In the genomic region with DNA sequence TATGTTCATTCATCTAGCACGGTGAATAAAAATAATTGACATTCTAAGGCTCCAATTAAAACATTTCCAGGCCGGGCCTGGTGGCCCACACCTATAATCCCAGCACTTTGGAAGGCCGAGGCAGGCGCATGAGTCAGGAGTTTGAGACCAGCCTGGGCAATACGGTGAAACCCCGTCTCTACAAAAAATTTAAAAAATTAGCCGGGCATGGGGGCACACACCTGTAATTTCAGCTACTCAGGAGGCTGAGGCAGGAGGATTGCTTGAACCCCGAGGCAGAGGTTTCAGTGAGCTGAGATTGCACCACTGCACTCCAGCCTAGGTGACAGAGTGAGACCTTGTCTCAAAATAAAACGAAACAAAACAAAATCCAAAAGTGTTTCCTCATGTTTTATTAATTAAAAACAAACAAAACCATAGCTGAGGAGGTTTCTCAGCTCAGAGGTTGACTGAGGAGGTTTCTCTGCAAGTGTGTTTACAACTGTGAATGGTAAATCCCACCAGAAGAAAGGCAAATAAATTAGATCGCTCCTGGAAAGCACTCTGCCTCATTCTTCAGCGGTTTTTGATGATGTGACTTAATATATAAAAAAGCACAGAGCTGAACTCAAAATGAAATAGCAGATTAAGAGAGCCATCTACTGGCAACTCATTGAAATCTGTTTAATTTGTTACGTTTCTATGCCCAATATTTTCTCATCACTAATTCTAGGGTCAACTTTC, we compare ENCODE assay signal across 8 cellular contexts. TPM values are rescaled to one million over a fixed set of nuclear protein-coding genes. Genes with fewer than 3 reads are reported as not detected.
DNase-seq lines count a peak whose midpoint lies in the region; ATAC-seq and TF ChIP-seq lines count a peak whose summit lies in the region.

No MANE protein-coding gene starts in this region.

- intact Hi-C loops in breast epithelium (cut with DNase I; ENCODE audit: low total_unique reads) = no loop called here
- intact Hi-C loops in left lung (cut with DNase I) = loop anchor here in 1 of 2 donors (10.0 kb wide), 2 partner anchors 241 to 571 kb away; no protein-coding TSS in a partner anchor

- no peak overlapping the region for H3K4me2 ChIP-seq in GM23338

- no peak for TF ChIP-seq POLR2A in breast epithelium (IDR thresholded peaks at IDR 0.05)

- H3K9me2 ChIP-seq in GM23338 (ENCODE audit: insufficient read depth) = no peaks in the 10 kb centered on the region

- H3K27ac ChIP-seq in GM23338 (ENCODE audit: low read depth) (no peak overlapping the region), breast epithelium (no peak overlapping the region), left lung (no peak overlapping the region)

- no peak overlapping the region for H3K27ac Mint-ChIP-seq in GM23338
- no peak overlapping the region for H3K27ac Mint-ChIP-seq in activated naive CD8-positive, alpha-beta T cell treated with anti-CD3 and anti-CD28 coated beads, Interleukin-2, amount 50 U/mL, for 24 hours

- no peaks in the 10 kb centered on the region for H3F3A ChIP-seq in GM23338 (replicated peaks; ENCODE audit: low read depth)

- H3K4me3 ChIP-seq in BE2C (ENCODE audit: low read depth, low read length) = peak overlapping the region; percentile 26; the same call in 1 of the 2 replicates
- no peak overlapping the region for H3K4me3 ChIP-seq in GM23338
- H3K4me3 ChIP-seq in breast epithelium = peak overlapping the region in 2 of 3 donors; percentile 14 to 50
- H3K4me3 ChIP-seq in left lung = no peak overlapping the region

- H3K27me3 ChIP-seq in BE2C (no peaks in the 10 kb centered on the region), GM23338 (ENCODE audit: insufficient read depth) (no peaks in the 10 kb centered on the region), breast epithelium (no peaks in the 10 kb centered on the region), left lung (no peaks in the 10 kb centered on the region)

- H3K9me3 Mint-ChIP-seq in GM23338 = peaks cover 4% of the 10 kb centered on the region; the same call in 2 of the 3 replicates
- no peaks in the 10 kb centered on the region for H3K9me3 Mint-ChIP-seq in activated naive CD8-positive, alpha-beta T cell treated with anti-CD3 and anti-CD28 coated beads, Interleukin-2, amount 50 U/mL, for 24 hours

- H2AFZ ChIP-seq in GM23338 = no peak overlapping the region

- no peaks in the 10 kb centered on the region for H4K20me1 ChIP-seq in GM23338 (replicated peaks; ENCODE audit: insufficient read depth)

- DNase-seq in BE2C (no peak), GM23338 (ENCODE audit: low spot score) (peak; percentile 65), NCI-H460 (ENCODE audit: extremely low read depth, low read depth) (peak; percentile 55), breast epithelium (ENCODE audit: low spot score in 2 of 2) (no peak), left lung (no peak)
- no peak for DNase-seq in activated naive CD8-positive, alpha-beta T cell treated with anti-CD3 and anti-CD28 coated beads, Interleukin-2, amount 50 U/mL, for 24 hours
- DNase-seq in stimulated activated CD4-positive, alpha-beta T cell treated with anti-CD3 and anti-CD28 coated beads, Interleukin-12 subunit alpha, Interleukin-12 subunit beta, amount 100 ng/mL, for 4 hours = no peak

- H3K9me3 ChIP-seq in BE2C (no peaks in the 10 kb centered on the region), breast epithelium (no peaks in the 10 kb centered on the region), left lung (no peaks in the 10 kb centered on the region)

- H3K79me2 ChIP-seq in GM23338 (replicated peaks; ENCODE audit: insufficient read depth) = no peaks in the 10 kb centered on the region

- H3K36me3 ChIP-seq in BE2C (no peaks in the 10 kb centered on the region), GM23338 (ENCODE audit: insufficient read depth) (no peaks in the 10 kb centered on the region), breast epithelium (no peaks in the 10 kb centered on the region), left lung (no peaks in the 10 kb centered on the region)

- H3K4me1 ChIP-seq in BE2C = no peaks in the 10 kb centered on the region
- H3K4me1 ChIP-seq in GM23338 (ENCODE audit: insufficient read depth) = peaks cover 5% of the 10 kb centered on the region; the same call in 1 of the 2 replicates
- no peaks in the 10 kb centered on the region for H3K4me1 ChIP-seq in breast epithelium
- no peaks in the 10 kb centered on the region for H3K4me1 ChIP-seq in left lung

- peaks cover 3% of the 10 kb centered on the region; the same call in 1 of the 3 replicates for H3K36me3 Mint-ChIP-seq in GM23338 (ENCODE audit: low read depth)
- H3K36me3 Mint-ChIP-seq in activated naive CD8-positive, alpha-beta T cell treated with anti-CD3 and anti-CD28 coated beads, Interleukin-2, amount 50 U/mL, for 24 hours (ENCODE audit: low read depth) = no peaks in the 10 kb centered on the region

- peaks cover 8% of the 10 kb centered on the region; the same call in 2 of the 3 replicates for H3K4me1 Mint-ChIP-seq in GM23338
- H3K4me1 Mint-ChIP-seq in activated naive CD8-positive, alpha-beta T cell treated with anti-CD3 and anti-CD28 coated beads, Interleukin-2, amount 50 U/mL, for 24 hours = no peaks in the 10 kb centered on the region

- no peaks in the 10 kb centered on the region for H3K27me3 Mint-ChIP-seq in GM23338 (ENCODE audit: insufficient read depth, low read depth, poor library complexity)
- peaks cover 8% of the 10 kb centered on the region for H3K27me3 Mint-ChIP-seq in activated naive CD8-positive, alpha-beta T cell treated with anti-CD3 and anti-CD28 coated beads, Interleukin-2, amount 50 U/mL, for 24 hours

- ATAC-seq in GM23338 = peak; percentile 32; the same call in 2 of the 3 replicates
- peak; percentile 73 for ATAC-seq in left lung
- no peak for ATAC-seq in activated naive CD8-positive, alpha-beta T cell treated with anti-CD3 and anti-CD28 coated beads, Interleukin-2, amount 50 U/mL, for 24 hours
- ATAC-seq in GM18873 (IDR thresholded peaks at IDR 0.05; ENCODE audit: low FRiP score, unreplicated experiment) = no peak

- peak; percentile 46 for TF ChIP-seq CTCF in BE2C (IDR thresholded peaks at IDR 0.05; ENCODE audit: low read depth, low read length)
- peak; percentile 64 to 79 for TF ChIP-seq CTCF in GM23338 (conservative IDR thresholded peaks at IDR 0.05; ENCODE audit: low read depth in 2 of 2)
- peak in 2 of 3 donors; percentile 35 to 60 for TF ChIP-seq CTCF in breast epithelium (IDR thresholded peaks at IDR 0.05)
- TF ChIP-seq CTCF in left lung (IDR thresholded peaks at IDR 0.05) = peak in 1 of 2 donors; percentile 39

- H3K4me3 Mint-ChIP-seq in GM23338 = no peak overlapping the region
- no peak overlapping the region for H3K4me3 Mint-ChIP-seq in activated naive CD8-positive, alpha-beta T cell treated with anti-CD3 and anti-CD28 coated beads, Interleukin-2, amount 50 U/mL, for 24 hours

TF ChIP-seq in GM23338, 12 proteins besides CTCF, POLR2A, EP300 and RAD21:
- TF ChIP-seq EZH2phosphoT487 (IDR thresholded peaks at IDR 0.05; ENCODE audit: unreplicated experiment) (no peak), JUNB (IDR thresholded peaks at IDR 0.05; ENCODE audit: unreplicated experiment) (no peak), POLR2AphosphoS5 (IDR thresholded peaks at IDR 0.05; ENCODE audit: low read depth) (no peak), CREB1 (CRISPR knock-in tag; IDR thresholded peaks at IDR 0.05; ENCODE audit: low read depth) (no peak), NANOG (IDR thresholded peaks at IDR 0.05; ENCODE audit: borderline replicate concordance) (no peak), EZH2 (IDR thresholded peaks at IDR 0.05; ENCODE audit: low read depth, unreplicated experiment) (no peak)
- TF ChIP-seq, protein P1, sequence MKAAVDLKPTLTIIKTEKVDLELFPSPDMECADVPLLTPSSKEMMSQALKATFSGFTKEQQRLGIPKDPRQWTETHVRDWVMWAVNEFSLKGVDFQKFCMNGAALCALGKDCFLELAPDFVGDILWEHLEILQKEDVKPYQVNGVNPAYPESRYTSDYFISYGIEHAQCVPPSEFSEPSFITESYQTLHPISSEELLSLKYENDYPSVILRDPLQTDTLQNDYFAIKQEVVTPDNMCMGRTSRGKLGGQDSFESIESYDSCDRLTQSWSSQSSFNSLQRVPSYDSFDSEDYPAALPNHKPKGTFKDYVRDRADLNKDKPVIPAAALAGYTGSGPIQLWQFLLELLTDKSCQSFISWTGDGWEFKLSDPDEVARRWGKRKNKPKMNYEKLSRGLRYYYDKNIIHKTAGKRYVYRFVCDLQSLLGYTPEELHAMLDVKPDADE (IDR thresholded peaks at IDR 0.05) = no peak

RNA-seq across cellular contexts. Expression of gene ATG4C, which starts 37.7 kb away (rescaled TPM):
- 5.5 TPM for polyA plus RNA-seq in BE2C (2012; ENCODE audit: insufficient read depth, insufficient read length, low read depth)
- total RNA-seq in GM23338 (2014; rRNA removed; shearing (Covaris generic)) = 15.7 and 22.1 TPM in 2 replicates
- 13.7 and 18.6 TPM in 2 replicates for polyA plus RNA-seq in GM23338 (2016; fragmentation: Nextera tagmentation; extraction: Ambion mirVana)
- total RNA-seq in NCI-H460 (2014; rRNA removed; shearing (Covaris generic)) = 12.7 and 13.9 TPM in 2 replicates
- 4.9 and 11.6 TPM in 2 replicates for polyA plus RNA-seq in NCI-H460 (2014; cell fraction: nucleus; rRNA removed)
- total RNA-seq in breast epithelium = 10 to 100 TPM in 2 of 3 donors, 1 to 10 TPM in 1; 9.1 to 17.1 (median 13.8) TPM
- total RNA-seq in left lung = 10 to 100 TPM; 12.7 to 18.0 TPM

RNA-seq across cellular contexts. Expression of gene DOCK7, which starts 58.1 kb away (rescaled TPM):
- 32.9 TPM for polyA plus RNA-seq in BE2C (2012; ENCODE audit: insufficient read depth, insufficient read length, low read depth)
- total RNA-seq in GM23338 (2014; rRNA removed; shearing (Covaris generic)) = 37.3 and 37.4 TPM in 2 replicates
- polyA plus RNA-seq in GM23338 (2016; fragmentation: Nextera tagmentation; extraction: Ambion mirVana) = 11.9 and 20.5 TPM in 2 replicates
- 41.9 and 48.6 TPM in 2 replicates for total RNA-seq in NCI-H460 (2014; rRNA removed; shearing (Covaris generic))
- 27.3 and 32.2 TPM in 2 replicates for polyA plus RNA-seq in NCI-H460 (2014; cell fraction: nucleus; rRNA removed)
- total RNA-seq in breast epithelium = 10 to 100 TPM; 35.7 to 60.7 (median 49.2) TPM
- 10 to 100 TPM; 33.1 to 38.3 TPM for total RNA-seq in left lung

Comparison
In these comparisons a context has a peak if more than half of its experiments do, and no peak if none do; other contexts are left out.
1. DNase-seq: peak in GM23338 (single experiment) and NCI-H460 (single experiment); none in BE2C (single experiment), breast epithelium (0 of 2), left lung (0 of 2), activated naive CD8-positive, alpha-beta T cell treated with anti-CD3 and anti-CD28 coated beads, Interleukin-2, amount 50 U/mL, for 24 hours (single experiment) and stimulated activated CD4-positive, alpha-beta T cell treated with anti-CD3 and anti-CD28 coated beads, Interleukin-12 subunit alpha, Interleukin-12 subunit beta, amount 100 ng/mL, for 4 hours (single experiment).
2. H3K4me3 ChIP-seq: peak in BE2C (single experiment) and breast epithelium (2 of 3); none in GM23338 (single experiment) and left lung (0 of 2).
3. ATAC-seq: peak in GM23338 (single experiment) and left lung (single experiment); none in activated naive CD8-positive, alpha-beta T cell treated with anti-CD3 and anti-CD28 coated beads, Interleukin-2, amount 50 U/mL, for 24 hours (single experiment) and GM18873 (single experiment).